Comparison of ENCODE assay signal across 8 cellular contexts in the genomic region with DNA sequence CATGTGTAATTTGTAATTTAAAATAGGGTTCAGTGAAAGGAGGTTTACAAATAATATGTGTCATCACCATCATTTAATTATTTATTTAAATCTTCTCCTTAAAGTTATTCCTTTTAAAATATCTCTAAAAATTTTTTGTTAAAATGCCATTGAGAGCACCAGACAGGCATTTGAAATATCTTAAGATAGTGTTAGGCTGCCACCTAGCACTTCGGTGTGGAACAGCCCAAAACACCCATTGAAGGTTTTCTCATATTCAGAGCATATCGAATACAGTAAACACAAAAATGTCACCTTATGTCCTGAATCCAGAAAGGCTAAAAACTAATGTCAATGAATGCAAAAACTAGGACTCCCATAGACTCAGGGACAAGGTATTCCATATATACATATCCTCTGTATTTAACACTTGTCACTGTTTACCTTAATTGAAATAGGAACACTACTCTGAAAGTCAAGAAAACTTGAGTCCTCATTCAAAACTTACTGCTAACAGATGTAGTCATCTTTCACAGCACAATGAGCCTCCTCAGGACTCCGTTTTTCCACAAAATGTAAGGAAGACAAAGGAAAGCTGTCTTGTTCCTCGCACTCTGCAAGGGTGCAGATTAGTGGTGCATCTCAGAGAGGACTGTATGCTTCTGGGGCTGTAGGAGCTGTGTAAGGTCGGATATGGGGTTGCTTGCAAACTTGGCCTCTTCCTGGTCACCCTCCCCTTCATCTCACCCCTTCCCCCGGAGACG.
A peak's percentile ranks its signal among the peaks of the same experiment; 100 is the strongest.
DNase-seq lines count a peak whose midpoint lies in the region; ATAC-seq and TF ChIP-seq lines count a peak whose summit lies in the region.

No MANE protein-coding gene starts in this region.

- peak; percentile 60 for TF ChIP-seq CTCF in colonic mucosa (IDR thresholded peaks at IDR 0.05)
- TF ChIP-seq CTCF in mesothelial cell of epicardium (IDR thresholded peaks at IDR 0.05; ENCODE audit: unreplicated experiment) = peak; percentile 57

- no peak overlapping the region for H3K4me3 ChIP-seq in colonic mucosa
- no peak overlapping the region for H3K4me3 ChIP-seq in CD8-positive, alpha-beta memory T cell (ENCODE audit: low read length)

- CTCF ChIA-PET in CD8-positive, alpha-beta memory T cell (lab: Charles Lee) = no interaction called here

- DNase-seq in Right ventricle myocardium superior (no peak), cardiac septum (ENCODE audit: low spot score) (no peak), NCI-H748 (lab: John Stamatoyannopoulos, UW; ENCODE audit: unreplicated experiment) (peak; percentile 71), colonic mucosa (no peak), mesothelial cell of epicardium (ENCODE audit: low spot score in 2 of 2, unreplicated experiment in 2 of 2) (no peak)
- no peak for DNase-seq in CD8-positive, alpha-beta memory T cell

- intact Hi-C loops in Right ventricle myocardium superior (cut with DNase I) (no loop called here), cardiac septum (cut with DNase I) (loop anchor here (10.0 kb wide), 1 partner anchor 394 kb away; the partner anchor contains the start of gene EPHA4), colonic mucosa (cut with DNase I) (loop anchor here (10.0 kb wide), 2 partner anchors 394 to 1284 kb away; partner anchors contain the start of gene EPHA4)

- H3K27me3 Mint-ChIP-seq in mesothelial cell of epicardium (ENCODE audit: low read depth) = peaks cover 18% of the 10 kb centered on the region
- no peaks in the 10 kb centered on the region for H3K27me3 Mint-ChIP-seq in CD8-positive, alpha-beta memory T cell

- peaks cover under 1% of the 10 kb centered on the region for H3K9me3 Mint-ChIP-seq in mesothelial cell of epicardium
- no peaks in the 10 kb centered on the region for H3K9me3 Mint-ChIP-seq in CD8-positive, alpha-beta memory T cell

- H3K27me3 ChIP-seq in colonic mucosa = no peaks in the 10 kb centered on the region
- H3K27me3 ChIP-seq in CD8-positive, alpha-beta memory T cell (ENCODE audit: insufficient read depth, low read length, poor library complexity, severe bottlenecking) = no peaks in the 10 kb centered on the region

- H3K4me1 ChIP-seq in colonic mucosa = no peaks in the 10 kb centered on the region
- H3K4me1 ChIP-seq in CD8-positive, alpha-beta memory T cell (ENCODE audit: insufficient read depth, low read length) = no peaks in the 10 kb centered on the region

- no peak overlapping the region for H3K27ac Mint-ChIP-seq in mesothelial cell of epicardium
- no peak overlapping the region for H3K27ac Mint-ChIP-seq in CD8-positive, alpha-beta memory T cell

- peaks cover 8% of the 10 kb centered on the region for H3K4me1 Mint-ChIP-seq in mesothelial cell of epicardium
- H3K4me1 Mint-ChIP-seq in CD8-positive, alpha-beta memory T cell = no peaks in the 10 kb centered on the region

- no peaks in the 10 kb centered on the region for H3K36me3 Mint-ChIP-seq in mesothelial cell of epicardium
- no peaks in the 10 kb centered on the region for H3K36me3 Mint-ChIP-seq in CD8-positive, alpha-beta memory T cell

- H3K36me3 ChIP-seq in colonic mucosa = no peaks in the 10 kb centered on the region
- no peaks in the 10 kb centered on the region for H3K36me3 ChIP-seq in CD8-positive, alpha-beta memory T cell (ENCODE audit: insufficient read depth, low read length)

- no peaks in the 10 kb centered on the region for H3K9me3 ChIP-seq in colonic mucosa
- no peaks in the 10 kb centered on the region for H3K9me3 ChIP-seq in CD8-positive, alpha-beta memory T cell (ENCODE audit: low read length)

- POLR2A ChIA-PET in CD8-positive, alpha-beta memory T cell (lab: Charles Lee) = no interaction called here

- no peak overlapping the region for H3K9ac ChIP-seq in colonic mucosa (ENCODE audit: low read depth in 2 of 2, low read length in 2 of 2)

- H3K27ac ChIP-seq in colonic mucosa = no peak overlapping the region
- no peak overlapping the region for H3K27ac ChIP-seq in CD8-positive, alpha-beta memory T cell (ENCODE audit: low read depth, low read length)

- no peak overlapping the region for H3K4me3 Mint-ChIP-seq in mesothelial cell of epicardium
- H3K4me3 Mint-ChIP-seq in CD8-positive, alpha-beta memory T cell = no peak overlapping the region

- ATAC-seq in Right ventricle myocardium superior (ENCODE audit: poor library complexity) = peak; percentile 68
- peak; percentile 56 for ATAC-seq in HG03097 (IDR thresholded peaks at IDR 0.05; ENCODE audit: low FRiP score, unreplicated experiment)
- ATAC-seq in GM21723 (IDR thresholded peaks at IDR 0.05; ENCODE audit: unreplicated experiment) = no peak
